In genomic region chr7:20529260-20529659, GRCh38 we compare ENCODE assay signal across 27 cellular contexts.
"Had no signal": no experiment of that assay in that cellular context is flagged by ENCODE, and none has a peak within 500 bp of the region (broad histone marks: within the 10 kb centered on the region; RNA-seq: fewer than 3 reads in every experiment).

No MANE protein-coding gene starts in this region.

- H2AFZ ChIP-seq: parathyroid adenoma had no signal

- H3K4me3 Mint-ChIP-seq: activated naive CD8-positive, alpha-beta T cell; mesothelial cell of epicardium; naive thymus-derived CD4-positive, alpha-beta T cell had no signal

- H3K27me3 Mint-ChIP-seq: activated naive CD8-positive, alpha-beta T cell; naive thymus-derived CD4-positive, alpha-beta T cell had no signal

- H3K4me1 ChIP-seq: gastrocnemius medialis, parathyroid adenoma, psoas muscle, suprapubic skin, tibial artery had no signal

- H3K79me2 ChIP-seq: parathyroid adenoma had no signal

- ATAC-seq: activated CD4-positive, CD25-positive, alpha-beta regulatory T cell treated with anti-CD3 and anti-CD28 coated beads, Interleukin-2, amount 50 U/mL, for 24 hours; gastrocnemius medialis; naive thymus-derived CD4-positive, alpha-beta T cell; psoas muscle had no signal

- FAIRE-seq: islet of Langerhans had no signal

- H3K4me3 ChIP-seq: coronary artery, dorsolateral prefrontal cortex, gastrocnemius medialis, psoas muscle, smooth muscle cell, suprapubic skin, tibial artery had no signal

- H3K36me3 ChIP-seq: gastrocnemius medialis, suprapubic skin, tibial artery, WERI-Rb-1 had no signal

- H3K27me3 ChIP-seq: dorsolateral prefrontal cortex, gastrocnemius medialis, suprapubic skin, tibial artery had no signal

- H3K9ac ChIP-seq: parathyroid adenoma had no signal

- H3K4me1 Mint-ChIP-seq: mesothelial cell of epicardium; naive thymus-derived CD4-positive, alpha-beta T cell had no signal

- DNase-seq: activated CD4-positive, alpha-beta T cell treated with anti-CD3 and anti-CD28 coated beads for 48 hours; activated CD4-positive, alpha-beta T cell treated with anti-CD3 and anti-CD28 coated beads, Interleukin-2, amount 50 U/mL, for 48 hours; activated CD8-positive, alpha-beta memory T cell treated with anti-CD3 and anti-CD28 coated beads for 24 hours; activated effector memory CD4-positive, alpha-beta T cell treated with Interleukin-2 at 50 U/mL for 16 hours; activated naive CD4-positive, alpha-beta T cell treated with Interleukin-2 at 50 U/mL for 16 hours; anterior cingulate cortex; dorsolateral prefrontal cortex; effector memory CD4-positive, alpha-beta T cell; gastrocnemius medialis; glutamatergic neuron; naive thymus-derived CD4-positive, alpha-beta T cell; nucleus accumbens; psoas muscle; stimulated activated CD4-positive, alpha-beta T cell treated with anti-CD3 and anti-CD28 coated beads, Interleukin-1b, Interleukin-23, amount 100 ng/mL, for 48 hours; stimulated activated CD4-positive, alpha-beta T cell treated with anti-CD3 and anti-CD28 coated beads, Interleukin-4, amount 100 ng/mL, for 4 hours; stimulated activated naive CD4-positive, alpha-beta T cell; T1000; tibial artery; WERI-Rb-1 had no signal

- H3K36me3 Mint-ChIP-seq: activated naive CD8-positive, alpha-beta T cell; mesothelial cell of epicardium; naive thymus-derived CD4-positive, alpha-beta T cell had no signal

- H3K27ac ChIP-seq: coronary artery, dorsolateral prefrontal cortex, gastrocnemius medialis, parathyroid adenoma, psoas muscle, suprapubic skin, tibial artery, WERI-Rb-1 had no signal

- H3K4me2 ChIP-seq: smooth muscle cell had no signal

- H3K9me3 ChIP-seq: gastrocnemius medialis, psoas muscle, suprapubic skin, tibial artery had no signal

- H3K27ac Mint-ChIP-seq: activated naive CD8-positive, alpha-beta T cell; mesothelial cell of epicardium; naive thymus-derived CD4-positive, alpha-beta T cell had no signal
